In the genomic region with DNA sequence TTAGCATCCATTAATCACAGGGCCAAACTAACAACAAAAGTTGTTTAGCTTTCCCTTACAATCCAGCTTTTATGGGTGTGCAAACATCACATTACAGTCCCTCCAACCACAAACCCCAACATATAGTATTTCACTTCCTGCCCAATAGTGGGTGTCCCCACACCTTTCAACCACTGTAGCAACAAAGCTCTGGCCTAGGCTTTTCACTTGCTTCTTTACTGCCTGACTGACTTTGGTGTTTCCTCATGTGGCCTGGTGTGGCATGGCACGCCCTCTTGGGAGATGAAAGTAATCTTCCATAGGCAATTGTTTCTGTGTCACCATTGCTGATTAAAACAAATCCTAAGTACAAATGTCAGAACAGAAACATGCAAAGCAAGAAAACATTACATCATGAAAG, we compare ENCODE assay signal across 9 cellular contexts. TPM values are rescaled to one million over a fixed set of nuclear protein-coding genes. Genes with fewer than 3 reads are reported as not detected.
DNase-seq lines count a peak whose midpoint lies in the region; ATAC-seq and TF ChIP-seq lines count a peak whose summit lies in the region.
"Had no signal": no experiment of that assay in that cellular context is flagged by ENCODE, and none has a peak within 500 bp of the region (broad histone marks: within the 10 kb centered on the region; RNA-seq: fewer than 3 reads in every experiment).

No MANE protein-coding gene starts in this region.

- intact Hi-C loops in breast epithelium (cut with DNase I; ENCODE audit: low total_unique reads), result no loop called here
- intact Hi-C loops in left ventricle myocardium superior (cut with micrococcal nuclease), result no loop called here

- H3K27me3 Mint-ChIP-seq in stimulated activated naive CD8-positive, alpha-beta T cell treated with anti-CD3 and anti-CD28 coated beads, Interleukin-15, Interleukin-2, amounts not matched to agents 100 ng/mL and 50 ng/mL, for 24 hours, result no peaks in the 10 kb centered on the region

- no peak for TF ChIP-seq POLR2A in breast epithelium (IDR thresholded peaks at IDR 0.05)

- DNase-seq in HuH-7 (ENCODE audit: low spot score), result peak; percentile 58
- peak; percentile 13 for DNase-seq in activated naive CD4-positive, alpha-beta T cell treated with anti-CD3 and anti-CD28 coated beads, Interleukin-2, amount 50 U/mL, for 16 hours
- DNase-seq in breast epithelium (ENCODE audit: low spot score in 2 of 2), result no peak
- no peak for DNase-seq in right atrium auricular region (ENCODE audit: low spot score)
- DNase-seq in left ventricle myocardium superior, result no peak
- DNase-seq: IMR-90 had no signal

- no peak overlapping the region for H3K4me3 ChIP-seq in breast epithelium
- H3K4me3 ChIP-seq in right atrium auricular region, result no peak overlapping the region

- no peak for TF ChIP-seq CTCF in breast epithelium (IDR thresholded peaks at IDR 0.05)
- TF ChIP-seq CTCF in right atrium auricular region (IDR thresholded peaks at IDR 0.05), result no peak

- H3K4me1 ChIP-seq in breast epithelium, result no peaks in the 10 kb centered on the region
- H3K4me1 ChIP-seq in right atrium auricular region, result no peaks in the 10 kb centered on the region

- ATAC-seq in GM18502 (IDR thresholded peaks at IDR 0.05; ENCODE audit: poor library complexity, unreplicated experiment) (peak; percentile 97), GM21528 (IDR thresholded peaks at IDR 0.05; ENCODE audit: low FRiP score, unreplicated experiment) (peak; percentile 91), left ventricle myocardium superior (no peak)

- H3K36me3 ChIP-seq in breast epithelium (no peaks in the 10 kb centered on the region), right atrium auricular region (no peaks in the 10 kb centered on the region)

- H3K9me3 Mint-ChIP-seq in stimulated activated naive CD8-positive, alpha-beta T cell treated with anti-CD3 and anti-CD28 coated beads, Interleukin-15, Interleukin-2, amounts not matched to agents 100 ng/mL and 50 ng/mL, for 24 hours, result no peaks in the 10 kb centered on the region

- H3K27ac ChIP-seq in breast epithelium (no peak overlapping the region), right atrium auricular region (no peak overlapping the region)

- H3K27me3 ChIP-seq in breast epithelium (no peaks in the 10 kb centered on the region), right atrium auricular region (no peaks in the 10 kb centered on the region)

- peaks cover 47% of the 10 kb centered on the region for H3K36me3 Mint-ChIP-seq in stimulated activated naive CD8-positive, alpha-beta T cell treated with anti-CD3 and anti-CD28 coated beads, Interleukin-15, Interleukin-2, amounts not matched to agents 100 ng/mL and 50 ng/mL, for 24 hours (ENCODE audit: low read depth)

- H3K27ac Mint-ChIP-seq in stimulated activated naive CD8-positive, alpha-beta T cell treated with anti-CD3 and anti-CD28 coated beads, Interleukin-15, Interleukin-2, amounts not matched to agents 100 ng/mL and 50 ng/mL, for 24 hours, result peak overlapping the region; percentile 29

- no peak overlapping the region for H3K4me3 Mint-ChIP-seq in stimulated activated naive CD8-positive, alpha-beta T cell treated with anti-CD3 and anti-CD28 coated beads, Interleukin-15, Interleukin-2, amounts not matched to agents 100 ng/mL and 50 ng/mL, for 24 hours

- H3K4me1 Mint-ChIP-seq in stimulated activated naive CD8-positive, alpha-beta T cell treated with anti-CD3 and anti-CD28 coated beads, Interleukin-15, Interleukin-2, amounts not matched to agents 100 ng/mL and 50 ng/mL, for 24 hours (ENCODE audit: low read depth), result peaks cover 20% of the 10 kb centered on the region

- H3K9me3 ChIP-seq in breast epithelium (no peaks in the 10 kb centered on the region), right atrium auricular region (no peaks in the 10 kb centered on the region)

RNA-seq across cellular contexts. Expression of a gene that starts 9.2 kb away (rescaled TPM):
- 10 to 100 TPM; 43.3 to 72.5 (median 61.2) TPM for total RNA-seq in breast epithelium
- 10 to 100 TPM; 49.4 to 67.9 TPM for total RNA-seq in right atrium auricular region
- total RNA-seq in left ventricle myocardium superior, result 111 TPM

RNA-seq across cellular contexts. Expression of a gene that starts 46.3 kb away (rescaled TPM):
- total RNA-seq in breast epithelium, result 1 to 10 TPM; 5.9 to 9.7 (median 6.7) TPM
- 1 to 10 TPM; 4.0 to 4.2 TPM for total RNA-seq in right atrium auricular region
- 6.7 TPM for total RNA-seq in left ventricle myocardium superior

RNA-seq across cellular contexts. Expression of a gene that starts 46.4 kb away (rescaled TPM):
- total RNA-seq in breast epithelium, result 10 to 100 TPM; 10.1 to 13.4 (median 11.1) TPM
- total RNA-seq in right atrium auricular region, result 10 to 100 TPM; 11.6 to 13.1 TPM
- 7.1 TPM for total RNA-seq in left ventricle myocardium superior

RNA-seq across cellular contexts. Expression of a gene that starts 57.1 kb away (rescaled TPM):
- 10 to 100 TPM in 1 of 3 donors, not detected in 2; 20.8 TPM for total RNA-seq in breast epithelium
- 10 to 100 TPM; 15.0 to 36.7 TPM for total RNA-seq in right atrium auricular region
- 0.99 TPM for total RNA-seq in left ventricle myocardium superior

Comparison
In these comparisons a context has a peak if more than half of its experiments do, and no peak if none do; other contexts are left out.
1. DNase-seq: peak in HuH-7 (single experiment) and activated naive CD4-positive, alpha-beta T cell treated with anti-CD3 and anti-CD28 coated beads, Interleukin-2, amount 50 U/mL, for 16 hours (single experiment); none in breast epithelium (0 of 2), right atrium auricular region (single experiment) and left ventricle myocardium superior (single experiment).